In the genomic region with DNA sequence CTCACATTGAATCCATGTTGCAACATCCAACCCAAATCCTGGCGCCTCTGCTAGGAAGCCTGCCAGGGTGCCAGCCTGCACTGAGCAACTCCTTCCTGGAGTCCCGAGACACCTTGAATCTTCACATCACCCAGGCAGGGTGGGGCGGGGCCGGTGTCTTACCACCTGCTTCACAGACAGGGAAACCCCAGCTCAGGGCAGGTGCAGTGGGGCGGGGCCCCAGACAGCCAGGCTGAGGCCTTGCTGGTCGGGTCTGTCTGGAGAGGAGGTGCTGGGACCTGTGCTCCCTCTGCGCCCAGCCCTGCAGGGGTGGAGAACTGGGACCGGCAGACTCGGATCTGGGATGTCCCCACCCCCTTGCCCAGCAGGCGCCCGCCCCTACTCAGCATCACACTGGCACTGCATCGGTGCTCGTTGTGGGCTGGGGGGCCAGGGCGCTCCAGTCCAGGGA, we compare ENCODE assay signal across 10 cellular contexts. TPM values are rescaled to one million over a fixed set of nuclear protein-coding genes. Genes with fewer than 3 reads are reported as not detected.
DNase-seq lines count a peak whose midpoint lies in the region; ATAC-seq and TF ChIP-seq lines count a peak whose summit lies in the region.
"Had no signal": no experiment of that assay in that cellular context is flagged by ENCODE, and none has a peak within 500 bp of the region (broad histone marks: within the 10 kb centered on the region; RNA-seq: fewer than 3 reads in every experiment).

No MANE protein-coding gene starts in this region.

- peaks cover 5% of the 10 kb centered on the region for H3K36me3 ChIP-seq in adipocyte (ENCODE audit: control insufficient read depth, insufficient read depth, low read length, severe bottlenecking)

- DNase-seq in DMS53 treated with DMSO at 0.1 percent for 48 hours (lab: John Stamatoyannopoulos, UW; ENCODE audit: unreplicated experiment) = peak; percentile 66
- DNase-seq in NCI-H187 (lab: John Stamatoyannopoulos, UW) = peak; percentile 20 to 43
- DNase-seq in adipocyte (ENCODE audit: low read depth) = peak; percentile 10
- peak; percentile 38 for DNase-seq in naive B cell
- no peak for DNase-seq in AML-193 (lab: John Stamatoyannopoulos, UW)
- DNase-seq in mesothelial cell of epicardium (ENCODE audit: low spot score in 2 of 2, unreplicated experiment in 2 of 2) = no peak
- DNase-seq: NCI-H1694 treated with DMSO at 0.1 percent for 48 hours, T1000 had no signal

- H3K27ac Mint-ChIP-seq in naive B cell = peak overlapping the region in 4 of 6 donors; percentile 10 to 80 (median 45)
- H3K27ac Mint-ChIP-seq in mesothelial cell of epicardium = no peak overlapping the region
- H3K27ac Mint-ChIP-seq: activated naive CD8-positive, alpha-beta T cell treated with anti-CD3 and anti-CD28 coated beads, Interleukin-2, amount 10 ng/mL, durations not matched to agents 7 days and 5 days had no signal

- H3K27me3 Mint-ChIP-seq in naive B cell = no peaks in the 10 kb centered on the region
- H3K27me3 Mint-ChIP-seq in mesothelial cell of epicardium (ENCODE audit: low read depth) = no peaks in the 10 kb centered on the region
- H3K27me3 Mint-ChIP-seq: activated naive CD8-positive, alpha-beta T cell treated with anti-CD3 and anti-CD28 coated beads, Interleukin-2, amount 10 ng/mL, durations not matched to agents 7 days and 5 days had no signal

- H3K4me3 Mint-ChIP-seq in naive B cell = peak overlapping the region in 1 of 8 donors; percentile 57
- no peak overlapping the region for H3K4me3 Mint-ChIP-seq in mesothelial cell of epicardium
- H3K4me3 Mint-ChIP-seq: activated naive CD8-positive, alpha-beta T cell treated with anti-CD3 and anti-CD28 coated beads, Interleukin-2, amount 10 ng/mL, durations not matched to agents 7 days and 5 days had no signal

- H3K9me3 Mint-ChIP-seq in naive B cell (no peaks in the 10 kb centered on the region), mesothelial cell of epicardium (no peaks in the 10 kb centered on the region)
- H3K9me3 Mint-ChIP-seq: activated naive CD8-positive, alpha-beta T cell treated with anti-CD3 and anti-CD28 coated beads, Interleukin-2, amount 10 ng/mL, durations not matched to agents 7 days and 5 days had no signal

- no peak overlapping the region for H3K9ac ChIP-seq in adipocyte (ENCODE audit: low read length)

- H3K27me3 ChIP-seq in adipocyte (replicated peaks; ENCODE audit: control insufficient read depth, insufficient read depth, low read length) = no peaks in the 10 kb centered on the region

- peaks cover 10% of the 10 kb centered on the region for H3K4me1 ChIP-seq in adipocyte (ENCODE audit: control insufficient read depth, insufficient read depth, low read length)

- no peak overlapping the region for H3K4me3 ChIP-seq in adipocyte (ENCODE audit: low read length)

- H3K4me1 Mint-ChIP-seq in naive B cell = peaks cover 0 to 9% (median 3%) of the 10 kb centered on the region in 3 donors
- H3K4me1 Mint-ChIP-seq in mesothelial cell of epicardium = peaks cover 16% of the 10 kb centered on the region
- H3K4me1 Mint-ChIP-seq: activated naive CD8-positive, alpha-beta T cell treated with anti-CD3 and anti-CD28 coated beads, Interleukin-2, amount 10 ng/mL, durations not matched to agents 7 days and 5 days had no signal

- no peak for TF ChIP-seq CTCF in mesothelial cell of epicardium (IDR thresholded peaks at IDR 0.05; ENCODE audit: unreplicated experiment)

- no peaks in the 10 kb centered on the region for H3K9me3 ChIP-seq in adipocyte (ENCODE audit: control insufficient read depth, low read length)

- H3K36me3 Mint-ChIP-seq in naive B cell = peaks cover 0 to 7% of the 10 kb centered on the region in 2 donors
- H3K36me3 Mint-ChIP-seq in mesothelial cell of epicardium = no peaks in the 10 kb centered on the region
- H3K36me3 Mint-ChIP-seq: activated naive CD8-positive, alpha-beta T cell treated with anti-CD3 and anti-CD28 coated beads, Interleukin-2, amount 10 ng/mL, durations not matched to agents 7 days and 5 days had no signal

- ATAC-seq in naive B cell (ENCODE audit: low read depth in 2 of 2) (peak; percentile 53 to 80), HG03196 (IDR thresholded peaks at IDR 0.05; ENCODE audit: unreplicated experiment) (no peak)

RNA-seq across cellular contexts. Expression of gene HTRA3, which starts 31.5 kb away (rescaled TPM):
- polyA plus RNA-seq in naive B cell (ENCODE audit: low read depth in 6 of 6) = not detected
- 25.6 to 27.9 TPM (median 26.2 TPM) in 3 replicates for total RNA-seq in mesothelial cell of epicardium
- total RNA-seq: activated naive CD8-positive, alpha-beta T cell treated with anti-CD3 and anti-CD28 coated beads, Interleukin-2, amount 10 ng/mL, durations not matched to agents 7 days and 5 days had no signal

RNA-seq across cellular contexts. Expression of gene SH3TC1, which starts 39.0 kb away (rescaled TPM):
- 10 to 100 TPM; 24.1 to 64.3 (median 37.5) TPM for polyA plus RNA-seq in naive B cell (ENCODE audit: low read depth in 6 of 6)
- total RNA-seq in mesothelial cell of epicardium = 22.0 to 24.0 TPM (median 23.2 TPM) in 3 replicates

Comparison
In these comparisons a context has a peak if more than half of its experiments do, and no peak if none do; other contexts are left out.
1. DNase-seq: peak in DMS53 treated with DMSO at 0.1 percent for 48 hours (single experiment), NCI-H187 (2 of 2), adipocyte (single experiment) and naive B cell (single experiment); none in AML-193 (0 of 2) and mesothelial cell of epicardium (0 of 2).